Comparison of ENCODE assay signal across 8 cellular contexts in genomic region chr18:23662309-23663263, GRCh38. TPM values are rescaled to one million over a fixed set of nuclear protein-coding genes. Genes with fewer than 3 reads are reported as not detected.
DNase-seq lines count a peak whose midpoint lies in the region; ATAC-seq and TF ChIP-seq lines count a peak whose summit lies in the region.

Gene ANKRD29 (minus strand): TSS chr18:23662911. CDS start chr18:23662730, 181 bp downstream.

- peaks cover 18% of the 10 kb centered on the region for H3K4me1 Mint-ChIP-seq in Calu3 (ENCODE audit: low read depth, unreplicated experiment)

- TF ChIP-seq CTCF in Calu3 (IDR thresholded peaks at IDR 0.05; ENCODE audit: unreplicated experiment), result no peak
- TF ChIP-seq CTCF in WERI-Rb-1 (IDR thresholded peaks at IDR 0.05; ENCODE audit: low read depth, low read length), result no peak
- no peak for TF ChIP-seq CTCF in cardiac fibroblast (IDR thresholded peaks at IDR 0.05; ENCODE audit: low read depth, low read length)

- DNase-seq in Calu3 (peak; percentile 73), HPDE6-E6E7 (ENCODE audit: extremely low spot score) (peak; percentile 60), WERI-Rb-1 (peak; percentile 61), cardiac fibroblast (ENCODE audit: low read depth in 2 of 2) (peak; percentile 27 to 28), kidney tubule cell (ENCODE audit: low spot score) (peak; percentile 35), NCI-H526 treated with DMSO at 0.1 percent for 48 hours (lab: John Stamatoyannopoulos, UW) (no peak)
- peak; percentile 12 to 32 for DNase-seq in stimulated activated CD4-positive, alpha-beta T cell treated with anti-CD3 and anti-CD28 coated beads, Interleukin-2, amount 100 ng/mL, for 48 hours

- H3K4me3 ChIP-seq in WERI-Rb-1 (ENCODE audit: low read depth, low read length) (peak within 1 kb of the TSS; percentile 47), cardiac fibroblast (replicated peaks in 1 of 2; ENCODE audit: low read depth in 2 of 2, low read length in 2 of 2) (peak within 1 kb of the TSS; percentile 42 to 56)

- H3K27ac Mint-ChIP-seq in Calu3 (ENCODE audit: unreplicated experiment), result peak within 1 kb of the TSS; percentile 38

- H3K9me3 Mint-ChIP-seq in Calu3 (ENCODE audit: low read depth, unreplicated experiment), result no peaks in the 10 kb centered on the region

- H3K9me3 ChIP-seq in WERI-Rb-1 (ENCODE audit: severe bottlenecking), result no peaks in the 10 kb centered on the region

- H3K36me3 Mint-ChIP-seq in Calu3 (ENCODE audit: insufficient read depth, unreplicated experiment), result peaks cover 10% of the 10 kb centered on the region

- peak within 1 kb of the TSS; percentile 79 for H3K4me3 Mint-ChIP-seq in Calu3 (ENCODE audit: low read depth, unreplicated experiment)

- CTCF ChIA-PET in Calu3 (lab: Charles Lee), result interaction anchor here (0.7 to 1.2 kb wide), 2 partner anchors 33 to 36 kb away, joined by 4 to 5 read pairs; no protein-coding TSS in a partner anchor

- no peak within 1 kb of the TSS for H3K27ac ChIP-seq in WERI-Rb-1

- no peaks in the 10 kb centered on the region for H3K36me3 ChIP-seq in WERI-Rb-1

- intact Hi-C loops in Calu3 (cut with micrococcal nuclease; ENCODE audit: unreplicated experiment), result loop anchor here (2.0 kb wide), 1 partner anchor 34 kb away; no protein-coding TSS in a partner anchor

- H3K27me3 ChIP-seq in WERI-Rb-1 (ENCODE audit: insufficient read depth, low read depth, severe bottlenecking), result no peaks in the 10 kb centered on the region

- BruUV-seq in Calu3 (replicated peaks; lab: Mats Ljungman, UMichigan), result no TSS peak

- ATAC-seq in GM19351 (IDR thresholded peaks at IDR 0.05; ENCODE audit: unreplicated experiment), result no peak

- peaks cover 17% of the 10 kb centered on the region for H3K27me3 Mint-ChIP-seq in Calu3 (ENCODE audit: unreplicated experiment)

RNA-seq across cellular contexts. Expression of gene ANKRD29, which starts in this region (rescaled TPM):
- total RNA-seq in Calu3 (2022), result 6.9 and 7.8 TPM in 2 replicates
